11 cellular contexts compared by ENCODE assay signal in the genomic region with DNA sequence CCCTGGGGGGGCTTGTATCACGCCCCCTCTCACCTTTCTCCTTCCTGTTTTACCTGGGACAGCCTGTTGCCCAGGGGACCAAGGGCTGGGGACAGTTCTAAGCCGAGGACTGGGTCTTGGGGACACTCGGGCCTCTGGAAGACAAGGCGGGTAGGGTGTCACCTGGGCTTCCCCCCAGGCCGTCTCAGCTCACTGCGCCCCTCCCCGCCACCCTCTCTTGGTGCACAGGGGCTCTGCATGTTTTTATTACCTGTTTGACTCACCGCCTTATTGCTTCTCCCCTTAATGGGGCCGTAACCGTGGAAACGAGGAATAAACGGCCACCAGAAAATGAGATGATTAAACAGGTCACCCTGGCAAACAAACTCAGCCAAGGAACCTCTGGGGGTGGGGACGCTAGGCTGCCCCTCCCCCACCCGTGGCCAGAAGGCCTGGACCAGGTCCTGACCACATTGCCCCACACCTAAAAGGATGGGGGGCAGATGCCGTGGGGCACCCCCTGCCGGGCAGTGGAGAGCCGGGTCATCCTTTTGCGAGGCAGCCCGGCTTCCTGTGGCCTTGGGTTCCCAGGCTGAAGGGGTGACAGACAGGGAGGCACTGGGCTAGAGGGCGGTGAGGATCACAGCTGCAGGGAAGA.
A peak's percentile ranks its signal among the peaks of the same experiment; 100 is the strongest.
DNase-seq lines count a peak whose midpoint lies in the region; ATAC-seq and TF ChIP-seq lines count a peak whose summit lies in the region.
"Had no signal": no experiment of that assay in that cellular context is flagged by ENCODE, and none has a peak within 500 bp of the region (broad histone marks: within the 10 kb centered on the region; RNA-seq: fewer than 3 reads in every experiment).

No MANE protein-coding gene starts in this region.

- H3K27ac ChIP-seq in IMR-90 (ENCODE audit: insufficient read depth, low read length) (no peak overlapping the region), Peyer's patch (peak overlapping the region in 3 of 4 donors; percentile 4 to 76 (median 64)), skeletal muscle tissue (ENCODE audit: low read depth, low read length) (peak overlapping the region; percentile 76)

- H3K56ac ChIP-seq in IMR-90 (ENCODE audit: extremely low read depth, insufficient read depth, low read length) = no peak overlapping the region

- TF ChIP-seq POLR2A in IMR-90 (IDR thresholded peaks at IDR 0.05; ENCODE audit: low read depth, low read length) (no peak), Peyer's patch (IDR thresholded peaks at IDR 0.05) (no peak)

- peaks cover 3% of the 10 kb centered on the region; the same call in 1 of the 2 replicates for H3K27me3 ChIP-seq in IMR-90 (ENCODE audit: control insufficient read depth, insufficient read depth, low read length)
- H3K27me3 ChIP-seq in Peyer's patch = no peaks in the 10 kb centered on the region
- H3K27me3 ChIP-seq in skeletal muscle tissue (ENCODE audit: control insufficient read depth in 3 of 3, insufficient read depth in 3 of 3, low read length in 3 of 3) = no peaks in the 10 kb centered on the region

- intact Hi-C loops in IMR-90 (cut with micrococcal nuclease) = no loop called here

- CTCF ChIA-PET in IMR-90 (lab: Yijun Ruan, JAX) = no interaction called here
- CTCF ChIA-PET in activated CD4-positive, alpha-beta memory T cell treated with anti-CD3 and anti-CD28 coated beads, Interleukin-2, amount 10 ng/mL, durations not matched to agents 7 days and 5 days (lab: Charles Lee) = no interaction called here

- no peak overlapping the region for H3K4ac ChIP-seq in IMR-90 (ENCODE audit: low read depth, low read length)

- no peaks in the 10 kb centered on the region for H3K36me3 ChIP-seq in IMR-90 (ENCODE audit: control insufficient read depth, insufficient read depth, low read length)
- no peaks in the 10 kb centered on the region for H3K36me3 ChIP-seq in Peyer's patch
- peaks cover 0 to 3% (median 0%) of the 10 kb centered on the region in 3 donors for H3K36me3 ChIP-seq in skeletal muscle tissue (ENCODE audit: control insufficient read depth in 3 of 3, insufficient read depth in 3 of 3, low read length in 3 of 3)

- no peak overlapping the region for H3K23ac ChIP-seq in IMR-90 (ENCODE audit: low read depth, low read length)

- in situ Hi-C loops in IMR-90 (cut with MboI; ENCODE audit: low sequenced_read_pairs) = no loop called here

- H4K91ac ChIP-seq in IMR-90 (ENCODE audit: insufficient read depth, low read depth, low read length) = no peak overlapping the region

- H3K4me1 ChIP-seq in IMR-90 (ENCODE audit: control insufficient read depth, insufficient read depth, low read length) = peaks cover 11% of the 10 kb centered on the region; the same call in 1 of the 2 replicates
- peaks cover 0 to 99% (median 3%) of the 10 kb centered on the region in 4 donors for H3K4me1 ChIP-seq in Peyer's patch
- H3K4me1 ChIP-seq in skeletal muscle tissue (ENCODE audit: control insufficient read depth in 3 of 3, insufficient read depth in 3 of 3, low read length in 3 of 3) = peaks cover 83 to 96% (median 93%) of the 10 kb centered on the region in 3 donors

- H3K27me3 Mint-ChIP-seq in activated CD4-positive, alpha-beta memory T cell treated with anti-CD3 and anti-CD28 coated beads, Interleukin-2, amount 10 ng/mL, durations not matched to agents 7 days and 5 days = no peaks in the 10 kb centered on the region
- H3K27me3 Mint-ChIP-seq: stimulated activated naive CD8-positive, alpha-beta T cell treated with anti-CD3 and anti-CD28 coated beads, Interleukin-15, amount 100 ng/mL, for 72 hours had no signal

- H3K18ac ChIP-seq in IMR-90 (ENCODE audit: low read depth, low read length) = no peak overlapping the region

- H3K4me1 Mint-ChIP-seq in activated CD4-positive, alpha-beta memory T cell treated with anti-CD3 and anti-CD28 coated beads, Interleukin-2, amount 10 ng/mL, durations not matched to agents 7 days and 5 days = peaks cover 3% of the 10 kb centered on the region

- H3K4me3 ChIP-seq in IMR-90 (ENCODE audit: insufficient read depth, low read depth, low read length) (no peak overlapping the region), Peyer's patch (no peak overlapping the region), skeletal muscle tissue (ENCODE audit: low read length in 3 of 3) (peak overlapping the region in 1 of 3 donors; percentile 22)

- no peak overlapping the region for H2BK5ac ChIP-seq in IMR-90 (ENCODE audit: low read depth, low read length, poor library complexity, severe bottlenecking)

- TF ChIP-seq CTCF in IMR-90 (conservative IDR thresholded peaks at IDR 0.05; ENCODE audit: low read depth, low read length) = no peak
- peak in 1 of 6 experiments; percentile 2 for TF ChIP-seq CTCF in Peyer's patch (IDR thresholded peaks at IDR 0.05)

- H4K5ac ChIP-seq in IMR-90 (ENCODE audit: low read depth, low read length) = no peak overlapping the region

- ATAC-seq in IMR-90 (ENCODE audit: low read depth) = no peak
- ATAC-seq in HG03457 (IDR thresholded peaks at IDR 0.05; ENCODE audit: unreplicated experiment) = no peak
- ATAC-seq: stimulated activated naive CD8-positive, alpha-beta T cell treated with anti-CD3 and anti-CD28 coated beads, Interleukin-15, amount 100 ng/mL, for 72 hours had no signal

- H3K9me3 Mint-ChIP-seq in activated CD4-positive, alpha-beta memory T cell treated with anti-CD3 and anti-CD28 coated beads, Interleukin-2, amount 10 ng/mL, durations not matched to agents 7 days and 5 days = no peaks in the 10 kb centered on the region
- H3K9me3 Mint-ChIP-seq: stimulated activated naive CD8-positive, alpha-beta T cell treated with anti-CD3 and anti-CD28 coated beads, Interleukin-15, amount 100 ng/mL, for 72 hours had no signal

- no peak overlapping the region for H3K4me3 Mint-ChIP-seq in activated CD4-positive, alpha-beta memory T cell treated with anti-CD3 and anti-CD28 coated beads, Interleukin-2, amount 10 ng/mL, durations not matched to agents 7 days and 5 days
- H3K4me3 Mint-ChIP-seq: stimulated activated naive CD8-positive, alpha-beta T cell treated with anti-CD3 and anti-CD28 coated beads, Interleukin-15, amount 100 ng/mL, for 72 hours had no signal

- H3K9me1 ChIP-seq in IMR-90 (ENCODE audit: insufficient read depth, low read length) = no peaks in the 10 kb centered on the region

- no peaks in the 10 kb centered on the region for H3K9me3 ChIP-seq in IMR-90 (ENCODE audit: control insufficient read depth, insufficient read depth, low read length)
- H3K9me3 ChIP-seq in Peyer's patch = no peaks in the 10 kb centered on the region
- no peaks in the 10 kb centered on the region for H3K9me3 ChIP-seq in skeletal muscle tissue (ENCODE audit: control insufficient read depth in 3 of 3, low read length in 3 of 3)

- no peaks in the 10 kb centered on the region for H4K20me1 ChIP-seq in IMR-90 (ENCODE audit: insufficient read depth, low read length)

- H3K79me1 ChIP-seq in IMR-90 (ENCODE audit: low read depth in 1 of 2, low read length in 2 of 2) = no peaks in the 10 kb centered on the region

- no peak overlapping the region for H4K8ac ChIP-seq in IMR-90 (ENCODE audit: low read depth in 2 of 2, low read length in 2 of 2)

- DNase-seq in IMR-90 (no peak), Peyer's patch (peak in 1 of 3 donors; percentile 54), kidney tubule cell (ENCODE audit: low spot score) (peak; percentile 94), GF-D8 (lab: John Stamatoyannopoulos, UW) (no peak), NCI-H1694 (lab: John Stamatoyannopoulos, UW) (no peak)
- DNase-seq in activated CD4-positive, alpha-beta memory T cell treated with anti-CD3 and anti-CD28 coated beads, Interleukin-2, amount 10 ng/mL, durations not matched to agents 7 days and 5 days = no peak
- DNase-seq: DMS79 treated with DMSO at 0.1 percent for 48 hours; stimulated activated CD4-positive, alpha-beta T cell treated with anti-CD3 and anti-CD28 coated beads, Interleukin-12 subunit alpha, Interleukin-12 subunit beta, amount 100 ng/mL, for 4 hours; stimulated activated naive CD8-positive, alpha-beta T cell treated with anti-CD3 and anti-CD28 coated beads, Interleukin-15, amount 100 ng/mL, for 72 hours had no signal

- no TSS peak for BruUV-seq in IMR-90 (replicated peaks; lab: Mats Ljungman, UMichigan)

- H2AK9ac ChIP-seq in IMR-90 (replicated peaks; ENCODE audit: low read depth, low read length, poor library complexity) = peak overlapping the region; percentile 42

- H3K9ac ChIP-seq in IMR-90 (ENCODE audit: low read depth, low read length) = no peak overlapping the region
- H3K9ac ChIP-seq in skeletal muscle tissue (ENCODE audit: low read depth in 1 of 3, low read length in 3 of 3) = peak overlapping the region in 2 of 3 donors; percentile 65 to 66

- H3K27ac Mint-ChIP-seq in activated CD4-positive, alpha-beta memory T cell treated with anti-CD3 and anti-CD28 coated beads, Interleukin-2, amount 10 ng/mL, durations not matched to agents 7 days and 5 days = no peak overlapping the region

- no peak overlapping the region for H3K14ac ChIP-seq in IMR-90 (replicated peaks; ENCODE audit: low read depth, low read length)

- dilution Hi-C loops in IMR-90 (cut with HindIII; ENCODE audit: low sequenced_read_pairs, unreplicated experiment) = no loop called here

- H2BK20ac ChIP-seq in IMR-90 (ENCODE audit: low read depth, low read length) = no peak overlapping the region

- 49% methylated on average over 5 of the region's 20 CpGs; no CpG with 5 or more reads in 1 of the 2 experiments for WGBS in IMR-90 (ENCODE audit: extremely low coverage in 2 of 2, insufficient read length in 1 of 2), 2 experiments

- peak overlapping the region; percentile 0 for H2AFZ ChIP-seq in IMR-90 (replicated peaks; ENCODE audit: low read length, poor library complexity)

- no peak overlapping the region for H2BK15ac ChIP-seq in IMR-90 (ENCODE audit: low read depth, low read length)

- H3K36me3 Mint-ChIP-seq in activated CD4-positive, alpha-beta memory T cell treated with anti-CD3 and anti-CD28 coated beads, Interleukin-2, amount 10 ng/mL, durations not matched to agents 7 days and 5 days (ENCODE audit: low read depth) = no peaks in the 10 kb centered on the region

- no peak overlapping the region for H2AK5ac ChIP-seq in IMR-90 (ENCODE audit: low read depth, low read length)

- no peak overlapping the region for H3K4me2 ChIP-seq in IMR-90 (ENCODE audit: low read depth, low read length)

- POLR2A ChIA-PET in IMR-90 (lab: Charles Lee; ENCODE audit: unreplicated experiment) = no interaction called here
- POLR2A ChIA-PET in activated CD4-positive, alpha-beta memory T cell treated with anti-CD3 and anti-CD28 coated beads, Interleukin-2, amount 10 ng/mL, durations not matched to agents 7 days and 5 days (lab: Charles Lee) = no interaction called here

- no peak overlapping the region for H2BK120ac ChIP-seq in IMR-90 (ENCODE audit: low read depth, low read length)

- no peak for TF ChIP-seq RAD21 in IMR-90 (IDR thresholded peaks at IDR 0.05; ENCODE audit: low read length)

TF ChIP-seq in IMR-90, 13 proteins besides CTCF, POLR2A, EP300 and RAD21 (continues in another document):
- TF ChIP-seq MAFK (IDR thresholded peaks at IDR 0.05; ENCODE audit: low read depth, low read length) (no peak), CEBPB (IDR thresholded peaks at IDR 0.05; ENCODE audit: low read depth, low read length) (no peak), MAZ (IDR thresholded peaks at IDR 0.05; ENCODE audit: borderline replicate concordance, low read depth, low read length) (no peak), CHD1 (IDR thresholded peaks at IDR 0.05; ENCODE audit: low read depth, low read length) (no peak), MXI1 (IDR thresholded peaks at IDR 0.05; ENCODE audit: borderline replicate concordance, low read depth, low read length) (no peak)
